16 cellular contexts compared by ENCODE assay signal in genomic region chr12:104130760-104131159, GRCh38. TPM values are rescaled to one million over a fixed set of nuclear protein-coding genes. Genes with fewer than 3 reads are reported as not detected.
DNase-seq lines count a peak whose midpoint lies in the region; ATAC-seq, FAIRE-seq and TF ChIP-seq lines count a peak whose summit lies in the region.
"Had no signal": no experiment of that assay in that cellular context is flagged by ENCODE, and none has a peak within 500 bp of the region (broad histone marks: within the 10 kb centered on the region; RNA-seq: fewer than 3 reads in every experiment).

No MANE protein-coding gene starts in this region.

- no peak overlapping the region for H2AFZ ChIP-seq in HepG2 (ENCODE audit: low read length)
- H2AFZ ChIP-seq in astrocyte (ENCODE audit: low read depth, low read length) = no peak overlapping the region
- H2AFZ ChIP-seq in hepatocyte = no peak overlapping the region
- no peak overlapping the region for H2AFZ ChIP-seq in GM23338
- H2AFZ ChIP-seq: PC-9 had no signal

- no peak for TF ChIP-seq RAD21 in HepG2 (CRISPR knock-in tag; IDR thresholded peaks at IDR 0.05)

- POLR2A ChIA-PET in HepG2 (lab: Yijun Ruan, JAX) = no interaction called here

- no peak overlapping the region for H3K4me3 Mint-ChIP-seq in astrocyte (ENCODE audit: unreplicated experiment)
- no peak overlapping the region for H3K4me3 Mint-ChIP-seq in GM23338
- H3K4me3 Mint-ChIP-seq: CD4-positive, alpha-beta T cell had no signal

- FAIRE-seq in HepG2 (lab: Jason Lieb, UNC) = no peak
- no peak for FAIRE-seq in astrocyte (lab: Jason Lieb, UNC)

- H3K9me2 ChIP-seq in hepatocyte (replicated peaks; ENCODE audit: insufficient read depth) (no peaks in the 10 kb centered on the region), GM23338 (ENCODE audit: insufficient read depth) (no peaks in the 10 kb centered on the region)

- H3K36me3 ChIP-seq in HepG2 (replicated peaks in 1 of 2; ENCODE audit: control insufficient read depth in 1 of 2, insufficient read depth in 2 of 2, low read length in 2 of 2) = peaks cover 5 to 20% of the 10 kb centered on the region in 2 experiments; a peak in 4 of 5 replicates
- H3K36me3 ChIP-seq in right lobe of liver = peaks cover 0 to 30% (median 6%) of the 10 kb centered on the region in 4 donors
- H3K36me3 ChIP-seq in astrocyte (ENCODE audit: insufficient read depth, low read length) = peaks cover 20% of the 10 kb centered on the region
- no peaks in the 10 kb centered on the region for H3K36me3 ChIP-seq in hepatocyte (replicated peaks; ENCODE audit: insufficient read depth, low read depth)
- peaks cover 47% of the 10 kb centered on the region for H3K36me3 ChIP-seq in upper lobe of right lung
- peaks cover 23% of the 10 kb centered on the region for H3K36me3 ChIP-seq in GM23338 (ENCODE audit: insufficient read depth)

- H3K4me1 ChIP-seq in HepG2 (ENCODE audit: insufficient read depth, low read length) (peaks cover 50% of the 10 kb centered on the region), right lobe of liver (peaks cover 0 to 35% (median 20%) of the 10 kb centered on the region in 4 donors), astrocyte (ENCODE audit: insufficient read depth, low read length) (peaks cover 13% of the 10 kb centered on the region), hepatocyte (ENCODE audit: insufficient read depth) (peaks cover 10% of the 10 kb centered on the region), upper lobe of right lung (peaks cover 32% of the 10 kb centered on the region), GM23338 (ENCODE audit: insufficient read depth) (peaks cover 22% of the 10 kb centered on the region)

- CTCF ChIA-PET in HepG2 (lab: Yijun Ruan, JAX; ENCODE audit: low intra/inter-chr PET ratio, low total read pairs) = no interaction called here

- TF ChIP-seq CTCF in HepG2 (CRISPR knock-in tag; IDR thresholded peaks at IDR 0.05) = no peak
- TF ChIP-seq CTCF in right lobe of liver (IDR thresholded peaks at IDR 0.05) = no peak
- no peak for TF ChIP-seq CTCF in astrocyte (IDR thresholded peaks at IDR 0.05; ENCODE audit: insufficient read depth, low read depth, low read length)
- TF ChIP-seq CTCF in hepatocyte (IDR thresholded peaks at IDR 0.05; ENCODE audit: poor library complexity) = no peak
- no peak for TF ChIP-seq CTCF in upper lobe of right lung (IDR thresholded peaks at IDR 0.05)
- no peak for TF ChIP-seq CTCF in GM23338 (conservative IDR thresholded peaks at IDR 0.05; ENCODE audit: low read depth in 2 of 2)

- H3K9ac ChIP-seq in HepG2 (ENCODE audit: insufficient read depth, low read depth, low read length) = no peak overlapping the region
- H3K9ac ChIP-seq in astrocyte (ENCODE audit: low read length) = no peak overlapping the region

- no peaks in the 10 kb centered on the region for H4K20me1 ChIP-seq in HepG2 (ENCODE audit: insufficient read depth, low read length)
- H4K20me1 ChIP-seq in astrocyte (ENCODE audit: insufficient read depth, low read length) = peaks cover 16% of the 10 kb centered on the region
- peaks cover 11% of the 10 kb centered on the region for H4K20me1 ChIP-seq in hepatocyte (ENCODE audit: insufficient read depth, poor library complexity, severe bottlenecking)
- H4K20me1 ChIP-seq in GM23338 (replicated peaks; ENCODE audit: insufficient read depth) = peaks cover 14% of the 10 kb centered on the region

- intact Hi-C loops in HepG2 (cut with micrococcal nuclease; ENCODE audit: unreplicated experiment) = loop anchor here (10.0 kb wide), 1 partner anchor 166 kb away; the partner anchor contains the start of gene TDG
- intact Hi-C loops in right lobe of liver (cut with DNase I) = no loop called here
- intact Hi-C loops in upper lobe of right lung (cut with DNase I) = no loop called here

- H3K27ac ChIP-seq in HepG2 (ENCODE audit: extremely low read length, insufficient read depth, low read length) (peak overlapping the region; percentile 38), right lobe of liver (peak overlapping the region in 1 of 3 donors; percentile 59), astrocyte (ENCODE audit: low read depth, low read length) (no peak overlapping the region), hepatocyte (no peak overlapping the region), upper lobe of right lung (no peak overlapping the region), GM23338 (ENCODE audit: low read depth) (no peak overlapping the region)
- H3K27ac ChIP-seq: PC-9 had no signal

- H3K4me2 ChIP-seq in HepG2 (ENCODE audit: low read depth, low read length) = peak overlapping the region; percentile 41; the same call in 1 of the 2 replicates
- peak overlapping the region; percentile 36 for H3K4me2 ChIP-seq in astrocyte (ENCODE audit: low read length)
- H3K4me2 ChIP-seq in hepatocyte = peak overlapping the region; percentile 7
- no peak overlapping the region for H3K4me2 ChIP-seq in GM23338
- H3K4me2 ChIP-seq: PC-9 had no signal

- H3K27ac Mint-ChIP-seq in astrocyte (ENCODE audit: unreplicated experiment) (no peak overlapping the region), GM23338 (no peak overlapping the region)
- H3K27ac Mint-ChIP-seq: CD4-positive, alpha-beta T cell had no signal

- TF ChIP-seq EP300 in HepG2 (IDR thresholded peaks at IDR 0.05; ENCODE audit: low read depth in 2 of 2, low read length in 2 of 2) (no peak), HepG2 (CRISPR knock-in tag; IDR thresholded peaks at IDR 0.05; ENCODE audit: borderline replicate concordance) (no peak)

- H3K27me3 ChIP-seq in HepG2 (ENCODE audit: control insufficient read depth in 1 of 2, insufficient read depth in 2 of 2, low read length in 2 of 2) = no peaks in the 10 kb centered on the region
- H3K27me3 ChIP-seq in right lobe of liver = no peaks in the 10 kb centered on the region
- no peaks in the 10 kb centered on the region for H3K27me3 ChIP-seq in astrocyte (ENCODE audit: insufficient read depth, low read length)
- H3K27me3 ChIP-seq in hepatocyte = no peaks in the 10 kb centered on the region
- no peaks in the 10 kb centered on the region for H3K27me3 ChIP-seq in upper lobe of right lung
- H3K27me3 ChIP-seq in GM23338 (ENCODE audit: insufficient read depth) = no peaks in the 10 kb centered on the region

- peaks cover 17% of the 10 kb centered on the region for H3K4me1 Mint-ChIP-seq in astrocyte (ENCODE audit: low read depth, unreplicated experiment)
- H3K4me1 Mint-ChIP-seq in GM23338 = peaks cover 17% of the 10 kb centered on the region

- no peak overlapping the region for H3K4me3 ChIP-seq in HepG2 (replicated peaks in 1 of 3; ENCODE audit: insufficient read depth in 1 of 3, low read depth in 2 of 3, low read length in 3 of 3)
- no peak overlapping the region for H3K4me3 ChIP-seq in right lobe of liver
- no peak overlapping the region for H3K4me3 ChIP-seq in astrocyte (ENCODE audit: insufficient read depth, low read depth, low read length)
- H3K4me3 ChIP-seq in hepatocyte = no peak overlapping the region
- no peak overlapping the region for H3K4me3 ChIP-seq in upper lobe of right lung
- H3K4me3 ChIP-seq in GM23338 = no peak overlapping the region
- H3K4me3 ChIP-seq: HAP-1, PC-9 had no signal

- in situ Hi-C loops in HepG2 (cut with HindIII; ENCODE audit: extremely low pct_ligation_motif_present, low pct_unique_long_range_greater_than_20kb) = no loop called here

- TF ChIP-seq POLR2A in HepG2 (IDR thresholded peaks at IDR 0.05; ENCODE audit: insufficient read depth in 1 of 2, low read depth in 2 of 2, low read length in 2 of 2) (no peak), right lobe of liver (IDR thresholded peaks at IDR 0.05) (no peak)

- H3K27me3 Mint-ChIP-seq in astrocyte (ENCODE audit: low read depth, unreplicated experiment) (no peaks in the 10 kb centered on the region), GM23338 (ENCODE audit: insufficient read depth, low read depth, poor library complexity) (no peaks in the 10 kb centered on the region)
- H3K27me3 Mint-ChIP-seq: CD4-positive, alpha-beta T cell had no signal

- BruUV-seq in HepG2 (replicated peaks; lab: Mats Ljungman, UMichigan) = no TSS peak

- no peaks in the 10 kb centered on the region for H3K9me3 Mint-ChIP-seq in astrocyte (ENCODE audit: unreplicated experiment)
- no peaks in the 10 kb centered on the region for H3K9me3 Mint-ChIP-seq in GM23338
- H3K9me3 Mint-ChIP-seq: CD4-positive, alpha-beta T cell had no signal

- ATAC-seq in HepG2 (no peak), right lobe of liver (no peak), upper lobe of right lung (peak; percentile 53), GM23338 (no peak)

- H3K9me3 ChIP-seq in HepG2 (ENCODE audit: low read length) (no peaks in the 10 kb centered on the region), right lobe of liver (no peaks in the 10 kb centered on the region), astrocyte (ENCODE audit: insufficient read depth, low read depth, low read length) (no peaks in the 10 kb centered on the region), hepatocyte (ENCODE audit: low read depth) (no peaks in the 10 kb centered on the region), upper lobe of right lung (no peaks in the 10 kb centered on the region)
- H3K9me3 ChIP-seq: HAP-1 had no signal

- 57% methylated on average over 2 of the region's 2 CpGs for WGBS in HepG2 (ENCODE audit: low lambda C conversion rate)
- WGBS in right lobe of liver (ENCODE audit: insufficient coverage, low coverage, low lambda C conversion rate, missing lambda C conversion rate) = 50% methylated on average over 2 of the region's 2 CpGs
- WGBS in hepatocyte (ENCODE audit: low lambda C conversion rate, missing lambda C conversion rate) = 42% methylated on average over 2 of the region's 2 CpGs

- no peaks in the 10 kb centered on the region for H3F3A ChIP-seq in GM23338 (replicated peaks; ENCODE audit: low read depth)

- DNase-seq in HepG2 (ENCODE audit: low spot score) = no peak
- DNase-seq in right lobe of liver = no peak
- DNase-seq in astrocyte (ENCODE audit: low read depth) = peak; percentile 26
- no peak for DNase-seq in hepatocyte (ENCODE audit: low spot score)
- DNase-seq in upper lobe of right lung = no peak
- DNase-seq in GM23338 (ENCODE audit: low spot score) = no peak
- no peak for DNase-seq in NCI-H2196 (lab: John Stamatoyannopoulos, UW; ENCODE audit: unreplicated experiment)
- no peak for DNase-seq in NCI-H526 (lab: John Stamatoyannopoulos, UW)
- DNase-seq: CD4-positive, alpha-beta T cell; MV-4-11; NCI-H1436 treated with DMSO at 0.1 percent for 48 hours; NCI-H2081 treated with DMSO at 0.1 percent for 48 hours; NCI-H2227 treated with DMSO at 0.1 percent for 48 hours; NCI-H524 treated with DMSO at 0.1 percent for 48 hours; PC-9 had no signal

- peaks cover 7% of the 10 kb centered on the region for H3K79me2 ChIP-seq in HepG2 (ENCODE audit: insufficient read depth, low read length)
- peaks cover 67% of the 10 kb centered on the region for H3K79me2 ChIP-seq in astrocyte (ENCODE audit: insufficient read depth, low read length)
- H3K79me2 ChIP-seq in hepatocyte = peaks cover 44% of the 10 kb centered on the region
- peaks cover 70% of the 10 kb centered on the region for H3K79me2 ChIP-seq in GM23338 (replicated peaks; ENCODE audit: insufficient read depth)

- H3K36me3 Mint-ChIP-seq in astrocyte (ENCODE audit: low read depth, unreplicated experiment) (no peaks in the 10 kb centered on the region), GM23338 (ENCODE audit: low read depth) (peaks cover 50% of the 10 kb centered on the region)

RNA-seq across cellular contexts. Expression of gene NFYB, which starts 7.2 kb away (rescaled TPM):
- total RNA-seq in HepG2 (2016; rRNA removed; fragmentation: Illumina TruSeq; extraction: Trizol) (36.6 and 48.7 TPM in 2 replicates), right lobe of liver (10 to 100 TPM; 10.1 to 12.9 (median 12.2) TPM), astrocyte (12.3 and 14.8 TPM in 2 replicates), hepatocyte (16.1 and 27.5 TPM in 2 replicates), upper lobe of right lung (37.7 TPM)
- 10.0 and 13.7 TPM in 2 replicates for total RNA-seq in HepG2 (2016; cell fraction: cytosol; rRNA removed; fragmentation: Illumina TruSeq; extraction: Trizol; ENCODE audit: low read depth)
- 34.1 and 41.3 TPM in 2 replicates for total RNA-seq in HepG2 (2016; cell fraction: insoluble cytoplasmic fraction; rRNA removed; fragmentation: Illumina TruSeq; extraction: Trizol)
- 21.8 and 31.3 TPM in 2 replicates for total RNA-seq in HepG2 (2016; cell fraction: membrane; rRNA removed; fragmentation: Illumina TruSeq; extraction: Trizol)
- total RNA-seq in HepG2 (2016; cell fraction: nucleus; rRNA removed; fragmentation: Illumina TruSeq; extraction: Trizol) = 20.5 and 30.8 TPM in 2 replicates
- polyA plus RNA-seq in HepG2 (2011; rRNA removed) (14.8 and 18.7 TPM in 2 replicates), hepatocyte (20.4 and 31.2 TPM in 2 replicates), GM23338 (2016; fragmentation: Nextera tagmentation; extraction: Ambion mirVana) (51.9 and 67.2 TPM in 2 replicates)
- polyA plus RNA-seq in HepG2 (2011; cell fraction: cytosol; rRNA removed) = 9.0 and 11.9 TPM in 2 replicates
- polyA plus RNA-seq in HepG2 (2011; cell fraction: nucleus; rRNA removed) = 6.8 and 7.0 TPM in 2 replicates
- 18.9 and 27.0 TPM in 2 replicates for polyA plus RNA-seq in HepG2 (2012)
- 11.4 and 14.2 TPM in 2 replicates for polyA plus RNA-seq in HepG2 (2016; cell fraction: cytosol; fragmentation: Illumina TruSeq; extraction: Trizol; ENCODE audit: low read depth)
- polyA plus RNA-seq in HepG2 (2016; cell fraction: insoluble cytoplasmic fraction; fragmentation: Illumina TruSeq; extraction: Trizol; ENCODE audit: low read depth) = 40.7 and 42.4 TPM in 2 replicates
- polyA plus RNA-seq in HepG2 (2016; cell fraction: membrane; fragmentation: Illumina TruSeq; extraction: Trizol; ENCODE audit: low read depth) = 19.1 and 20.4 TPM in 2 replicates
- polyA plus RNA-seq in HepG2 (2016; cell fraction: nucleus; fragmentation: Illumina TruSeq; extraction: Trizol; ENCODE audit: insufficient read depth, low read depth) = 41.5 and 42.3 TPM in 2 replicates
- 3.3 and 6.3 TPM in 2 replicates for polyA minus RNA-seq in HepG2 (2011; rRNA and poly(A)+ RNA removed; ENCODE audit: low replicate concordance)
- polyA minus RNA-seq in HepG2 (2011; cell fraction: cytosol; rRNA and poly(A)+ RNA removed) = 7.6 and 8.4 TPM in 2 replicates
- 12.0 and 13.3 TPM in 2 replicates for polyA minus RNA-seq in HepG2 (2011; cell fraction: nucleus; rRNA and poly(A)+ RNA removed)
- total RNA-seq in GM23338 (2014; rRNA removed; shearing (Covaris generic)) = 28.9 and 32.7 TPM in 2 replicates
